ENCODE assay signal across 8 cellular contexts in genomic region chr1:89022167-89022959, GRCh38. TPM values are rescaled to one million over a fixed set of nuclear protein-coding genes. Genes with fewer than 3 reads are reported as not detected.
DNase-seq lines count a peak whose midpoint lies in the region; ATAC-seq and TF ChIP-seq lines count a peak whose summit lies in the region.

Gene GBP3, minus strand, starts transcription at chr1:89022866. Its CDS starts 2,145 bp downstream, at chr1:89020721.

- intact Hi-C loops in activated T-helper 1 cell treated with anti-CD3 and anti-CD28 coated beads, Interleukin-12 subunit alpha, Interleukin-12 subunit beta, Interleukin-2, Interleukin-4 antibody, amounts not matched to agents 30 ng/mL and 10 ng/mL and 1 ng/mL, durations not matched to agents 14 hours and 24 hours and 36 hours (cut with micrococcal nuclease): loop anchor here (1.0 kb wide), 5 partner anchors 19 to 341 kb away; partner anchors contain the start of gene GBP1

- peak; percentile 75 for ATAC-seq in HG02588 (IDR thresholded peaks at IDR 0.05; ENCODE audit: unreplicated experiment)

- H3K27ac Mint-ChIP-seq in activated T-helper 1 cell treated with anti-CD3 and anti-CD28 coated beads, Interleukin-12 subunit alpha, Interleukin-12 subunit beta, Interleukin-2, Interleukin-4 antibody, amounts not matched to agents 30 ng/mL and 10 ng/mL and 1 ng/mL, durations not matched to agents 14 hours and 24 hours and 36 hours: peak within 1 kb of the TSS; percentile 84

- H3K4me3 ChIP-seq in NB4 (ENCODE audit: low read depth, low read length): peak within 1 kb of the TSS; percentile 90

- no peak for TF ChIP-seq POLR2A in NB4 (IDR thresholded peaks at IDR 0.05; ENCODE audit: extremely low read depth, insufficient read length)

- peaks cover 37% of the 10 kb centered on the region for H3K36me3 Mint-ChIP-seq in activated T-helper 1 cell treated with anti-CD3 and anti-CD28 coated beads, Interleukin-12 subunit alpha, Interleukin-12 subunit beta, Interleukin-2, Interleukin-4 antibody, amounts not matched to agents 30 ng/mL and 10 ng/mL and 1 ng/mL, durations not matched to agents 14 hours and 24 hours and 36 hours (ENCODE audit: low read depth)

- peak within 1 kb of the TSS; percentile 86 for H3K4me3 Mint-ChIP-seq in activated T-helper 1 cell treated with anti-CD3 and anti-CD28 coated beads, Interleukin-12 subunit alpha, Interleukin-12 subunit beta, Interleukin-2, Interleukin-4 antibody, amounts not matched to agents 30 ng/mL and 10 ng/mL and 1 ng/mL, durations not matched to agents 14 hours and 24 hours and 36 hours

- DNase-seq in NCI-H146 (lab: John Stamatoyannopoulos, UW): peak; percentile 16
- DNase-seq in NCI-H146 treated with DMSO at 0.1 percent for 48 hours (lab: John Stamatoyannopoulos, UW; ENCODE audit: unreplicated experiment): no peak
- DNase-seq in NB4 (ENCODE audit: low read depth): peak; percentile 78
- no peak for DNase-seq in activated T-helper 1 cell treated with anti-CD3 and anti-CD28 coated beads, Interleukin-12 subunit alpha, Interleukin-12 subunit beta, Interleukin-2, Interleukin-4 antibody, amounts not matched to agents 30 ng/mL and 10 ng/mL and 1 ng/mL, durations not matched to agents 14 hours and 24 hours and 36 hours (ENCODE audit: low spot score)
- DNase-seq in germinal center (ENCODE audit: low spot score): peak; percentile 19
- peak; percentile 92 for DNase-seq in renal cortical epithelial cell (ENCODE audit: low read depth)
- no peak for DNase-seq in activated CD8-positive, alpha-beta memory T cell treated with anti-CD3 and anti-CD28 coated beads for 24 hours

- peaks cover 13% of the 10 kb centered on the region for H3K9me3 Mint-ChIP-seq in activated T-helper 1 cell treated with anti-CD3 and anti-CD28 coated beads, Interleukin-12 subunit alpha, Interleukin-12 subunit beta, Interleukin-2, Interleukin-4 antibody, amounts not matched to agents 30 ng/mL and 10 ng/mL and 1 ng/mL, durations not matched to agents 14 hours and 24 hours and 36 hours

- H3K27me3 Mint-ChIP-seq in activated T-helper 1 cell treated with anti-CD3 and anti-CD28 coated beads, Interleukin-12 subunit alpha, Interleukin-12 subunit beta, Interleukin-2, Interleukin-4 antibody, amounts not matched to agents 30 ng/mL and 10 ng/mL and 1 ng/mL, durations not matched to agents 14 hours and 24 hours and 36 hours (ENCODE audit: insufficient read depth): no peaks in the 10 kb centered on the region

- TF ChIP-seq CTCF in NB4 (IDR thresholded peaks at IDR 0.05; ENCODE audit: low read depth, low read length): no peak

- H3K4me1 Mint-ChIP-seq in activated T-helper 1 cell treated with anti-CD3 and anti-CD28 coated beads, Interleukin-12 subunit alpha, Interleukin-12 subunit beta, Interleukin-2, Interleukin-4 antibody, amounts not matched to agents 30 ng/mL and 10 ng/mL and 1 ng/mL, durations not matched to agents 14 hours and 24 hours and 36 hours (ENCODE audit: low read depth): peaks cover 64% of the 10 kb centered on the region

RNA-seq across cellular contexts. Expression of gene GBP3, which starts in this region (rescaled TPM):
- total RNA-seq in activated T-helper 1 cell treated with anti-CD3 and anti-CD28 coated beads, Interleukin-12 subunit alpha, Interleukin-12 subunit beta, Interleukin-2, Interleukin-4 antibody, amounts not matched to agents 30 ng/mL and 10 ng/mL and 1 ng/mL, durations not matched to agents 14 hours and 24 hours and 36 hours: 12.0 and 14.5 TPM in 2 replicates
- total RNA-seq in renal cortical epithelial cell: 59.4 and 69.1 TPM in 2 replicates

Comparison
In these comparisons a context has a peak if more than half of its experiments do, and no peak if none do; other contexts are left out.
1. DNase-seq: peak in NCI-H146 (single experiment), NB4 (single experiment), germinal center (single experiment) and renal cortical epithelial cell (single experiment); none in NCI-H146 treated with DMSO at 0.1 percent for 48 hours (single experiment), activated T-helper 1 cell treated with anti-CD3 and anti-CD28 coated beads, Interleukin-12 subunit alpha, Interleukin-12 subunit beta, Interleukin-2, Interleukin-4 antibody, amounts not matched to agents 30 ng/mL and 10 ng/mL and 1 ng/mL, durations not matched to agents 14 hours and 24 hours and 36 hours (single experiment) and activated CD8-positive, alpha-beta memory T cell treated with anti-CD3 and anti-CD28 coated beads for 24 hours (single experiment).